In genomic region chr12:31714406-31715271, GRCh38 we compare ENCODE assay signal across 11 cellular contexts. TPM values are rescaled to one million over a fixed set of nuclear protein-coding genes. Genes with fewer than 3 reads are reported as not detected.
DNase-seq lines count a peak whose midpoint lies in the region; ATAC-seq and TF ChIP-seq lines count a peak whose summit lies in the region.
"Had no signal": no experiment of that assay in that cellular context is flagged by ENCODE, and none has a peak within 500 bp of the region (broad histone marks: within the 10 kb centered on the region; RNA-seq: fewer than 3 reads in every experiment).

No MANE protein-coding gene starts in this region.

- DNase-seq in stimulated activated naive CD8-positive, alpha-beta T cell treated with anti-CD3 and anti-CD28 coated beads, Interleukin-15, Interleukin-2, amounts not matched to agents 100 U/mL and 50 U/mL, for 24 hours, result no peak
- DNase-seq in hepatocyte (ENCODE audit: low spot score), result no peak
- DNase-seq in mesendoderm, result no peak
- DNase-seq in amygdala (lab: John Stamatoyannopoulos, UW), result no peak
- DNase-seq in activated CD4-positive, alpha-beta memory T cell treated with anti-CD3 and anti-CD28 coated beads for 36 hours, result no peak
- DNase-seq: body of pancreas; stimulated activated CD8-positive, alpha-beta memory T cell treated with anti-CD3 and anti-CD28 coated beads, Interleukin-4, amount 100 ng/mL, for 48 hours had no signal

- H2BK15ac ChIP-seq in mesendoderm (replicated peaks; ENCODE audit: low read depth), result no peak overlapping the region

- no peaks in the 10 kb centered on the region for H3K36me3 ChIP-seq in hepatocyte (replicated peaks; ENCODE audit: insufficient read depth, low read depth)
- H3K36me3 ChIP-seq in mesendoderm (ENCODE audit: control insufficient read depth, insufficient read depth, low read length), result no peaks in the 10 kb centered on the region

- H3K27me3 ChIP-seq in hepatocyte, result no peaks in the 10 kb centered on the region
- no peaks in the 10 kb centered on the region for H3K27me3 ChIP-seq in mesendoderm (ENCODE audit: insufficient read depth, low read length, poor library complexity)
- H3K27me3 ChIP-seq: body of pancreas had no signal

- H3K79me1 ChIP-seq in mesendoderm (ENCODE audit: low read length), result no peaks in the 10 kb centered on the region

- no peaks in the 10 kb centered on the region for H3K9me2 ChIP-seq in hepatocyte (replicated peaks; ENCODE audit: insufficient read depth)

- no peaks in the 10 kb centered on the region for H3K27me3 Mint-ChIP-seq in stimulated activated naive CD8-positive, alpha-beta T cell treated with anti-CD3 and anti-CD28 coated beads, Interleukin-15, Interleukin-2, amounts not matched to agents 100 ng/mL and 50 ng/mL, for 24 hours
- H3K27me3 Mint-ChIP-seq in activated CD4-positive, alpha-beta memory T cell treated with anti-CD3 and anti-CD28 coated beads for 36 hours, result no peaks in the 10 kb centered on the region

- 91% methylated on average over 3 of the region's 3 CpGs for WGBS in hepatocyte (ENCODE audit: low lambda C conversion rate, missing lambda C conversion rate)
- WGBS in mesendoderm (ENCODE audit: extremely low coverage, insufficient coverage, low lambda C conversion rate), result no CpG with 5 or more reads among the region's 3 CpGs

- H2BK120ac ChIP-seq in mesendoderm (ENCODE audit: low read depth, low read length), result no peak overlapping the region

- H4K5ac ChIP-seq in mesendoderm (ENCODE audit: low read length), result no peak overlapping the region

- peaks cover 28% of the 10 kb centered on the region for H3K4me1 Mint-ChIP-seq in stimulated activated naive CD8-positive, alpha-beta T cell treated with anti-CD3 and anti-CD28 coated beads, Interleukin-15, Interleukin-2, amounts not matched to agents 100 ng/mL and 50 ng/mL, for 24 hours (ENCODE audit: low read depth)
- no peaks in the 10 kb centered on the region for H3K4me1 Mint-ChIP-seq in activated CD4-positive, alpha-beta memory T cell treated with anti-CD3 and anti-CD28 coated beads for 36 hours (ENCODE audit: low read depth)

- POLR2A ChIA-PET in activated CD4-positive, alpha-beta memory T cell treated with anti-CD3 and anti-CD28 coated beads for 36 hours (lab: Charles Lee), result no interaction called here

- peak overlapping the region; percentile 54 for H2AFZ ChIP-seq in hepatocyte
- H2AFZ ChIP-seq: GM23338 had no signal

- H3K9me3 ChIP-seq in hepatocyte (ENCODE audit: low read depth), result no peaks in the 10 kb centered on the region
- H3K9me3 ChIP-seq: body of pancreas had no signal

- H3K4me1 ChIP-seq in hepatocyte (ENCODE audit: insufficient read depth) (no peaks in the 10 kb centered on the region), mesendoderm (ENCODE audit: control insufficient read depth, low read depth, low read length) (peaks cover 3% of the 10 kb centered on the region)
- H3K4me1 ChIP-seq: body of pancreas had no signal

- no peak overlapping the region for H3K9ac ChIP-seq in mesendoderm (ENCODE audit: low read length)

- H3K79me2 ChIP-seq in hepatocyte (no peaks in the 10 kb centered on the region), mesendoderm (ENCODE audit: control insufficient read depth, insufficient read depth, low read length) (no peaks in the 10 kb centered on the region)

- TF ChIP-seq CTCF in hepatocyte (IDR thresholded peaks at IDR 0.05; ENCODE audit: poor library complexity), result no peak

- H3K4me2 ChIP-seq in hepatocyte (peak overlapping the region; percentile 64), mesendoderm (ENCODE audit: low read length) (no peak overlapping the region)
- H3K4me2 ChIP-seq: GM23338 had no signal

- H3K27ac ChIP-seq in hepatocyte, result peak overlapping the region; percentile 94
- H3K27ac ChIP-seq in mesendoderm (ENCODE audit: low read depth, low read length), result no peak overlapping the region

- H3K36me3 Mint-ChIP-seq in stimulated activated naive CD8-positive, alpha-beta T cell treated with anti-CD3 and anti-CD28 coated beads, Interleukin-15, Interleukin-2, amounts not matched to agents 100 ng/mL and 50 ng/mL, for 24 hours (ENCODE audit: low read depth), result peaks cover 34% of the 10 kb centered on the region
- H3K36me3 Mint-ChIP-seq in activated CD4-positive, alpha-beta memory T cell treated with anti-CD3 and anti-CD28 coated beads for 36 hours, result peaks cover 31% of the 10 kb centered on the region

- no peak overlapping the region for H2BK5ac ChIP-seq in mesendoderm (ENCODE audit: low read length)

- H3K9me3 Mint-ChIP-seq in stimulated activated naive CD8-positive, alpha-beta T cell treated with anti-CD3 and anti-CD28 coated beads, Interleukin-15, Interleukin-2, amounts not matched to agents 100 ng/mL and 50 ng/mL, for 24 hours, result peaks cover 16% of the 10 kb centered on the region
- H3K9me3 Mint-ChIP-seq in activated CD4-positive, alpha-beta memory T cell treated with anti-CD3 and anti-CD28 coated beads for 36 hours, result peaks cover 31% of the 10 kb centered on the region

- no peak overlapping the region for H4K8ac ChIP-seq in mesendoderm (ENCODE audit: low read depth, low read length)

- intact Hi-C loops in activated CD4-positive, alpha-beta memory T cell treated with anti-CD3 and anti-CD28 coated beads for 36 hours (cut with micrococcal nuclease), result no loop called here

- H3K56ac ChIP-seq in mesendoderm (ENCODE audit: low read length), result no peak overlapping the region

- no peak for ATAC-seq in stimulated activated naive CD8-positive, alpha-beta T cell treated with anti-CD3 and anti-CD28 coated beads, Interleukin-15, Interleukin-2, amounts not matched to agents 100 U/mL and 50 U/mL, for 24 hours
- ATAC-seq in HG03175 (IDR thresholded peaks at IDR 0.05; ENCODE audit: unreplicated experiment) (peak; percentile 26), HG02973 (IDR thresholded peaks at IDR 0.05; ENCODE audit: unreplicated experiment) (no peak)
- ATAC-seq: GM23338 had no signal

- no peak overlapping the region for H3K23ac ChIP-seq in mesendoderm (ENCODE audit: low read length)

- H3K4ac ChIP-seq in mesendoderm (ENCODE audit: low read depth, low read length), result no peak overlapping the region

- H4K20me1 ChIP-seq in hepatocyte (ENCODE audit: insufficient read depth, poor library complexity, severe bottlenecking), result no peaks in the 10 kb centered on the region

- CTCF ChIA-PET in activated CD4-positive, alpha-beta memory T cell treated with anti-CD3 and anti-CD28 coated beads for 36 hours (lab: Charles Lee), result interaction anchor here (0.8 kb wide), 1 partner anchor 32 kb away, joined by 3 read pairs; no protein-coding TSS in a partner anchor

- H2AK5ac ChIP-seq in mesendoderm (ENCODE audit: low read length), result no peak overlapping the region

- no peak overlapping the region for H3K4me3 Mint-ChIP-seq in stimulated activated naive CD8-positive, alpha-beta T cell treated with anti-CD3 and anti-CD28 coated beads, Interleukin-15, Interleukin-2, amounts not matched to agents 100 ng/mL and 50 ng/mL, for 24 hours
- H3K4me3 Mint-ChIP-seq in activated CD4-positive, alpha-beta memory T cell treated with anti-CD3 and anti-CD28 coated beads for 36 hours, result no peak overlapping the region
- H3K4me3 Mint-ChIP-seq: GM23338 had no signal

- H3K4me3 ChIP-seq in hepatocyte (no peak overlapping the region), mesendoderm (ENCODE audit: low read length) (no peak overlapping the region)
- H3K4me3 ChIP-seq: body of pancreas, GM23338 had no signal

- H3K27ac Mint-ChIP-seq in stimulated activated naive CD8-positive, alpha-beta T cell treated with anti-CD3 and anti-CD28 coated beads, Interleukin-15, Interleukin-2, amounts not matched to agents 100 ng/mL and 50 ng/mL, for 24 hours, result peak overlapping the region; percentile 67
- no peak overlapping the region for H3K27ac Mint-ChIP-seq in activated CD4-positive, alpha-beta memory T cell treated with anti-CD3 and anti-CD28 coated beads for 36 hours
- H3K27ac Mint-ChIP-seq: GM23338 had no signal

- H3K18ac ChIP-seq in mesendoderm (ENCODE audit: low read length), result no peak overlapping the region

RNA-seq across cellular contexts. Expression of gene AMN1, which starts 14.2 kb away (rescaled TPM):
- total RNA-seq in hepatocyte, result 11.9 and 14.0 TPM in 2 replicates
- polyA plus RNA-seq in hepatocyte, result 8.3 and 9.3 TPM in 2 replicates
- 8.7 TPM for polyA plus RNA-seq in mesendoderm (2013, experiment 1 of 2)
- 7.9 TPM for polyA plus RNA-seq in mesendoderm (2013, experiment 2 of 2)
- 1 to 10 TPM; 3.2 to 4.7 TPM for total RNA-seq in activated CD4-positive, alpha-beta memory T cell treated with anti-CD3 and anti-CD28 coated beads for 36 hours

RNA-seq across cellular contexts. Expression of gene ETFBKMT, which starts 55.2 kb away (rescaled TPM):
- 4.9 and 5.4 TPM in 2 replicates for total RNA-seq in hepatocyte
- 2.0 and 4.7 TPM in 2 replicates for polyA plus RNA-seq in hepatocyte
- 0.51 TPM for polyA plus RNA-seq in mesendoderm (2013, experiment 1 of 2)
- polyA plus RNA-seq in mesendoderm (2013, experiment 2 of 2), result 0.53 TPM
- total RNA-seq in activated CD4-positive, alpha-beta memory T cell treated with anti-CD3 and anti-CD28 coated beads for 36 hours, result 1 to 10 TPM; 1.1 to 1.3 TPM
